Comparison of ENCODE assay signal across 1 cellular context in the genomic region with DNA sequence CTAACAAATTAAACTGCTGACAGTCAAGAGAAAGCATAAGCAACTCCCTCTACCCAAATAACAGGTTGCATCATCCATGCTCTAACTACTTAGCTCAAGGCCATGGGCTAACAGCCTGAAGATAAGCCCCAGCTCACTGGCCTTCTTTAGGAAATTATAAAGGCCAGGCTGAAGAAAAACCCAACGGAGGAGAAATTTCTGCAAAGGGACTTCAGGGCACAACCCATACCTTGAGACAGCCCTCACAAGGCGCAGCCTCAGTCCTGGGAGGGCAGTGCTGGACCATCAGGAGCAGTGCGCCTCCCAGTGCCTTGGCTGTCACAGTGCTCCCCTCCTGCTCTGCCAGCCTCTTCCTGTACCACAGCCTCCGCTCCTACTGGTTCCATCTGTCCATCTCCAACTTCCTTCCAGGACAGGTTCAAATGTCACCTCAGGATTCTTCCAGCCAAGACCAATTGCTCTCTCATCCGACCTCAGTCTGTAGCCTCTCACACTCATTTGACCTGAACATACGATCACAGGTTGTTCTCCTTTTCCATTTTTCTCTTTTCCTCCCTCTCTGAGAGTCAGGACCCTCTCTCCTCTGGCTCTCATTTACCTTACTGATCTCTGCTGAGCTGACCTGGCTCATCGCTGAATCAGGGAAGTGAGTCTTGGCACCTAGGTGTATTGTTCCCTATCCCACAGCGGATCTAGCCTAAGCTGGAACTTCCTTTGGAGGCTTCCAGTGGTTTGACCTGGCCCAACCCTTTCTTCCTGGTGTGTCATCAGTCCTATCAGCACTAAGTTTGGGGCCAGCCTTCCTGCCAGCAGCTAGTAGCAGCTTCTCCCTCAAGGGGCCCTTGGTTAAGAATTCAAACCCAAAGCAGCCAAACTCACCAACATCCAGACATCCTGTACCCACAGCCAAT.
TF ChIP-seq lines count a peak whose summit lies in the region.

No MANE protein-coding gene starts in this region.

TF ChIP-seq in HepG2, 621 proteins besides CTCF, POLR2A, EP300 and RAD21 (continued from another document and continues in another):
- TF ChIP-seq FOXM1 (CRISPR knock-in tag; IDR thresholded peaks at IDR 0.05), result no peak
- peak; percentile 62; the same call in 1 of the 2 replicates for TF ChIP-seq ZNF747 (CRISPR knock-in tag; IDR thresholded peaks at IDR 0.05; ENCODE audit: borderline replicate concordance)
- TF ChIP-seq ARNTL (CRISPR knock-in tag; IDR thresholded peaks at IDR 0.05), result no peak
- no peak for TF ChIP-seq KLF15 (CRISPR knock-in tag; IDR thresholded peaks at IDR 0.05; ENCODE audit: borderline replicate concordance)
- TF ChIP-seq ZSCAN31 (CRISPR knock-in tag; IDR thresholded peaks at IDR 0.05; ENCODE audit: low read depth), result peak; percentile 42; the same call in 1 of the 2 replicates
- TF ChIP-seq, protein P1, sequence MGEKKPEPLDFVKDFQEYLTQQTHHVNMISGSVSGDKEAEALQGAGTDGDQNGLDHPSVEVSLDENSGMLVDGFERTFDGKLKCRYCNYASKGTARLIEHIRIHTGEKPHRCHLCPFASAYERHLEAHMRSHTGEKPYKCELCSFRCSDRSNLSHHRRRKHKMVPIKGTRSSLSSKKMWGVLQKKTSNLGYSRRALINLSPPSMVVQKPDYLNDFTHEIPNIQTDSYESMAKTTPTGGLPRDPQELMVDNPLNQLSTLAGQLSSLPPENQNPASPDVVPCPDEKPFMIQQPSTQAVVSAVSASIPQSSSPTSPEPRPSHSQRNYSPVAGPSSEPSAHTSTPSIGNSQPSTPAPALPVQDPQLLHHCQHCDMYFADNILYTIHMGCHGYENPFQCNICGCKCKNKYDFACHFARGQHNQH (CRISPR knock-in tag; IDR thresholded peaks at IDR 0.05), result peak; percentile 34; the same call in 1 of the 2 replicates
- no peak for TF ChIP-seq ZEB1 (IDR thresholded peaks at IDR 0.05; ENCODE audit: insufficient replicate concordance, low read depth)
- TF ChIP-seq GZF1 (CRISPR knock-in tag; IDR thresholded peaks at IDR 0.05), result 0 out of 2 replicates have a peak, but pooled peaks have one; percentile 7
- TF ChIP-seq ONECUT2 (CRISPR knock-in tag; IDR thresholded peaks at IDR 0.05), result no peak
- TF ChIP-seq ZNF891 (CRISPR knock-in tag; IDR thresholded peaks at IDR 0.05), result peak; percentile 70; the same call in 1 of the 2 replicates
- TF ChIP-seq, protein P2, sequence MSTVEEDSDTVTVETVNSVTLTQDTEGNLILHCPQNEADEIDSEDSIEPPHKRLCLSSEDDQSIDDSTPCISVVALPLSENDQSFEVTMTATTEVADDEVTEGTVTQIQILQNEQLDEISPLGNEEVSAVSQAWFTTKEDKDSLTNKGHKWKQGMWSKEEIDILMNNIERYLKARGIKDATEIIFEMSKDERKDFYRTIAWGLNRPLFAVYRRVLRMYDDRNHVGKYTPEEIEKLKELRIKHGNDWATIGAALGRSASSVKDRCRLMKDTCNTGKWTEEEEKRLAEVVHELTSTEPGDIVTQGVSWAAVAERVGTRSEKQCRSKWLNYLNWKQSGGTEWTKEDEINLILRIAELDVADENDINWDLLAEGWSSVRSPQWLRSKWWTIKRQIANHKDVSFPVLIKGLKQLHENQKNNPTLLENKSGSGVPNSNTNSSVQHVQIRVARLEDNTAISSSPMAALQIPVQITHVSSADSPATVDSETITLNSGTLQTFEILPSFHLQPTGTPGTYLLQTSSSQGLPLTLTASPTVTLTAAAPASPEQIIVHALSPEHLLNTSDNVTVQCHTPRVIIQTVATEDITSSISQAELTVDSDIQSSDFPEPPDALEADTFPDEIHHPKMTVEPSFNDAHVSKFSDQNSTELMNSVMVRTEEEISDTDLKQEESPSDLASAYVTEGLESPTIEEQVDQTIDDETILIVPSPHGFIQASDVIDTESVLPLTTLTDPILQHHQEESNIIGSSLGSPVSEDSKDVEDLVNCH (CRISPR knock-in tag; IDR thresholded peaks at IDR 0.05), result no peak
- TF ChIP-seq, protein P3, sequence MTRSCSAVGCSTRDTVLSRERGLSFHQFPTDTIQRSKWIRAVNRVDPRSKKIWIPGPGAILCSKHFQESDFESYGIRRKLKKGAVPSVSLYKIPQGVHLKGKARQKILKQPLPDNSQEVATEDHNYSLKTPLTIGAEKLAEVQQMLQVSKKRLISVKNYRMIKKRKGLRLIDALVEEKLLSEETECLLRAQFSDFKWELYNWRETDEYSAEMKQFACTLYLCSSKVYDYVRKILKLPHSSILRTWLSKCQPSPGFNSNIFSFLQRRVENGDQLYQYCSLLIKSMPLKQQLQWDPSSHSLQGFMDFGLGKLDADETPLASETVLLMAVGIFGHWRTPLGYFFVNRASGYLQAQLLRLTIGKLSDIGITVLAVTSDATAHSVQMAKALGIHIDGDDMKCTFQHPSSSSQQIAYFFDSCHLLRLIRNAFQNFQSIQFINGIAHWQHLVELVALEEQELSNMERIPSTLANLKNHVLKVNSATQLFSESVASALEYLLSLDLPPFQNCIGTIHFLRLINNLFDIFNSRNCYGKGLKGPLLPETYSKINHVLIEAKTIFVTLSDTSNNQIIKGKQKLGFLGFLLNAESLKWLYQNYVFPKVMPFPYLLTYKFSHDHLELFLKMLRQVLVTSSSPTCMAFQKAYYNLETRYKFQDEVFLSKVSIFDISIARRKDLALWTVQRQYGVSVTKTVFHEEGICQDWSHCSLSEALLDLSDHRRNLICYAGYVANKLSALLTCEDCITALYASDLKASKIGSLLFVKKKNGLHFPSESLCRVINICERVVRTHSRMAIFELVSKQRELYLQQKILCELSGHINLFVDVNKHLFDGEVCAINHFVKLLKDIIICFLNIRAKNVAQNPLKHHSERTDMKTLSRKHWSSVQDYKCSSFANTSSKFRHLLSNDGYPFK (CRISPR knock-in tag; IDR thresholded peaks at IDR 0.05; ENCODE audit: borderline replicate concordance), result 0 out of 2 replicates have a peak, but pooled peaks have one; percentile 42
- TF ChIP-seq GABPA (IDR thresholded peaks at IDR 0.05; ENCODE audit: low read depth, low read length), result no peak
- peak; percentile 38; the same call in 1 of the 2 replicates for TF ChIP-seq GABPA (CRISPR knock-in tag; IDR thresholded peaks at IDR 0.05; ENCODE audit: low read depth)
- TF ChIP-seq HIVEP1 (CRISPR knock-in tag; IDR thresholded peaks at IDR 0.05), result 0 out of 2 replicates have a peak, but pooled peaks have one; percentile 23
- TF ChIP-seq, protein P4, sequence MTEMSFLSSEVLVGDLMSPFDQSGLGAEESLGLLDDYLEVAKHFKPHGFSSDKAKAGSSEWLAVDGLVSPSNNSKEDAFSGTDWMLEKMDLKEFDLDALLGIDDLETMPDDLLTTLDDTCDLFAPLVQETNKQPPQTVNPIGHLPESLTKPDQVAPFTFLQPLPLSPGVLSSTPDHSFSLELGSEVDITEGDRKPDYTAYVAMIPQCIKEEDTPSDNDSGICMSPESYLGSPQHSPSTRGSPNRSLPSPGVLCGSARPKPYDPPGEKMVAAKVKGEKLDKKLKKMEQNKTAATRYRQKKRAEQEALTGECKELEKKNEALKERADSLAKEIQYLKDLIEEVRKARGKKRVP (CRISPR knock-in tag; IDR thresholded peaks at IDR 0.05), result peak; percentile 79 to 98
- 0 out of 2 replicates have a peak, but pooled peaks have one; percentile 15 for TF ChIP-seq GFI1 (CRISPR knock-in tag; IDR thresholded peaks at IDR 0.05; ENCODE audit: borderline replicate concordance)
- TF ChIP-seq, protein P5, sequence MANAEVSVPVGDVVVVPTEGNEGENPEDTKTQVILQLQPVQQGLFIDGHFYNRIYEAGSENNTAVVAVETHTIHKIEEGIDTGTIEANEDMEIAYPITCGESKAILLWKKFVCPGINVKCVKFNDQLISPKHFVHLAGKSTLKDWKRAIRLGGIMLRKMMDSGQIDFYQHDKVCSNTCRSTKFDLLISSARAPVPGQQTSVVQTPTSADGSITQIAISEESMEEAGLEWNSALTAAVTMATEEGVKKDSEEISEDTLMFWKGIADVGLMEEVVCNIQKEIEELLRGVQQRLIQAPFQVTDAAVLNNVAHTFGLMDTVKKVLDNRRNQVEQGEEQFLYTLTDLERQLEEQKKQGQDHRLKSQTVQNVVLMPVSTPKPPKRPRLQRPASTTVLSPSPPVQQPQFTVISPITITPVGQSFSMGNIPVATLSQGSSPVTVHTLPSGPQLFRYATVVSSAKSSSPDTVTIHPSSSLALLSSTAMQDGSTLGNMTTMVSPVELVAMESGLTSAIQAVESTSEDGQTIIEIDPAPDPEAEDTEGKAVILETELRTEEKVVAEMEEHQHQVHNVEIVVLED (CRISPR knock-in tag; IDR thresholded peaks at IDR 0.05; ENCODE audit: borderline replicate concordance), result 0 out of 2 replicates have a peak, but pooled peaks have one; percentile 24
- TF ChIP-seq, protein P6, sequence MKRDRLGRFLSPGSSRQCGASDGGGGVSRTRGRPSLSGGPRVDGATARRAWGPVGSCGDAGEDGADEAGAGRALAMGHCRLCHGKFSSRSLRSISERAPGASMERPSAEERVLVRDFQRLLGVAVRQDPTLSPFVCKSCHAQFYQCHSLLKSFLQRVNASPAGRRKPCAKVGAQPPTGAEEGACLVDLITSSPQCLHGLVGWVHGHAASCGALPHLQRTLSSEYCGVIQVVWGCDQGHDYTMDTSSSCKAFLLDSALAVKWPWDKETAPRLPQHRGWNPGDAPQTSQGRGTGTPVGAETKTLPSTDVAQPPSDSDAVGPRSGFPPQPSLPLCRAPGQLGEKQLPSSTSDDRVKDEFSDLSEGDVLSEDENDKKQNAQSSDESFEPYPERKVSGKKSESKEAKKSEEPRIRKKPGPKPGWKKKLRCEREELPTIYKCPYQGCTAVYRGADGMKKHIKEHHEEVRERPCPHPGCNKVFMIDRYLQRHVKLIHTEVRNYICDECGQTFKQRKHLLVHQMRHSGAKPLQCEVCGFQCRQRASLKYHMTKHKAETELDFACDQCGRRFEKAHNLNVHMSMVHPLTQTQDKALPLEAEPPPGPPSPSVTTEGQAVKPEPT (CRISPR knock-in tag; IDR thresholded peaks at IDR 0.05; ENCODE audit: low read depth), result peak; percentile 67; the same call in 1 of the 2 replicates
- TF ChIP-seq, protein P7, sequence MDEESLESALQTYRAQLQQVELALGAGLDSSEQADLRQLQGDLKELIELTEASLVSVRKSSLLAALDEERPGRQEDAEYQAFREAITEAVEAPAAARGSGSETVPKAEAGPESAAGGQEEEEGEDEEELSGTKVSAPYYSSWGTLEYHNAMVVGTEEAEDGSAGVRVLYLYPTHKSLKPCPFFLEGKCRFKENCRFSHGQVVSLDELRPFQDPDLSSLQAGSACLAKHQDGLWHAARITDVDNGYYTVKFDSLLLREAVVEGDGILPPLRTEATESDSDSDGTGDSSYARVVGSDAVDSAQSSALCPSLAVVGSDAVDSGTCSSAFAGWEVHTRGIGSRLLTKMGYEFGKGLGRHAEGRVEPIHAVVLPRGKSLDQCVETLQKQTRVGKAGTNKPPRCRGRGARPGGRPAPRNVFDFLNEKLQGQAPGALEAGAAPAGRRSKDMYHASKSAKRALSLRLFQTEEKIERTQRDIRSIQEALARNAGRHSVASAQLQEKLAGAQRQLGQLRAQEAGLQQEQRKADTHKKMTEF (CRISPR knock-in tag; IDR thresholded peaks at IDR 0.05), result peak; percentile 50
- no peak for TF ChIP-seq ZFAT (CRISPR knock-in tag; conservative IDR thresholded peaks at IDR 0.05)
- TF ChIP-seq WIZ (CRISPR knock-in tag; IDR thresholded peaks at IDR 0.05), result 0 out of 2 replicates have a peak, but pooled peaks have one; percentile 44
- TF ChIP-seq, protein P8, sequence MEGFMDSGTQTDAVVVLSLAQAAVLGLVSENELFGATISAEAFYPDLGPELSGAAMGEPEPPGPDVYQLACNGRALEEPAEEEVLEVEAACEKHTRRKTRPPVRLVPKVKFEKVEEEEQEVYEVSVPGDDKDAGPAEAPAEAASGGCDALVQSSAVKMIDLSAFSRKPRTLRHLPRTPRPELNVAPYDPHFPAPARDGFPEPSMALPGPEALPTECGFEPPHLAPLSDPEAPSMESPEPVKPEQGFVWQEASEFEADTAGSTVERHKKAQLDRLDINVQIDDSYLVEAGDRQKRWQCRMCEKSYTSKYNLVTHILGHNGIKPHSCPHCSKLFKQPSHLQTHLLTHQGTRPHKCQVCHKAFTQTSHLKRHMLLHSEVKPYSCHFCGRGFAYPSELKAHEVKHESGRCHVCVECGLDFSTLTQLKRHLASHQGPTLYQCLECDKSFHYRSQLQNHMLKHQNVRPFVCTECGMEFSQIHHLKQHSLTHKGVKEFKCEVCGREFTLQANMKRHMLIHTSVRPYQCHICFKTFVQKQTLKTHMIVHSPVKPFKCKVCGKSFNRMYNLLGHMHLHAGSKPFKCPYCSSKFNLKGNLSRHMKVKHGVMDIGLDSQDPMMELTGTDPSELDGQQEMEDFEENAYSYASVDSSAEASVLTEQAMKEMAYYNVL (CRISPR knock-in tag; IDR thresholded peaks at IDR 0.05; ENCODE audit: borderline replicate concordance), result peak; percentile 84; the same call in 1 of the 2 replicates
- TF ChIP-seq, protein P9, sequence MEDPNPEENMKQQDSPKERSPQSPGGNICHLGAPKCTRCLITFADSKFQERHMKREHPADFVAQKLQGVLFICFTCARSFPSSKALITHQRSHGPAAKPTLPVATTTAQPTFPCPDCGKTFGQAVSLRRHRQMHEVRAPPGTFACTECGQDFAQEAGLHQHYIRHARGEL (CRISPR knock-in tag; IDR thresholded peaks at IDR 0.05), result 0 out of 2 replicates have a peak, but pooled peaks have one; percentile 13
- no peak for TF ChIP-seq ZNF841 (CRISPR knock-in tag; IDR thresholded peaks at IDR 0.05; ENCODE audit: borderline replicate concordance)
- TF ChIP-seq SOX6 (IDR thresholded peaks at IDR 0.05), result no peak
- TF ChIP-seq SOX6 (CRISPR knock-in tag; IDR thresholded peaks at IDR 0.05), result peak; percentile 61; the same call in 1 of the 2 replicates
- TF ChIP-seq IKZF1 (IDR thresholded peaks at IDR 0.05), result no peak
- TF ChIP-seq MTF2 (CRISPR knock-in tag; IDR thresholded peaks at IDR 0.05; ENCODE audit: borderline replicate concordance), result no peak
- TF ChIP-seq ZNF44 (CRISPR knock-in tag; IDR thresholded peaks at IDR 0.05), result 0 out of 2 replicates have a peak, but pooled peaks have one; percentile 53
- peak; percentile 75; the same call in 1 of the 2 replicates for TF ChIP-seq ZNF772 (CRISPR knock-in tag; IDR thresholded peaks at IDR 0.05)
- 0 out of 2 replicates have a peak, but pooled peaks have one; percentile 65 for TF ChIP-seq ZNF543 (CRISPR knock-in tag; IDR thresholded peaks at IDR 0.05)
- TF ChIP-seq, protein P10, sequence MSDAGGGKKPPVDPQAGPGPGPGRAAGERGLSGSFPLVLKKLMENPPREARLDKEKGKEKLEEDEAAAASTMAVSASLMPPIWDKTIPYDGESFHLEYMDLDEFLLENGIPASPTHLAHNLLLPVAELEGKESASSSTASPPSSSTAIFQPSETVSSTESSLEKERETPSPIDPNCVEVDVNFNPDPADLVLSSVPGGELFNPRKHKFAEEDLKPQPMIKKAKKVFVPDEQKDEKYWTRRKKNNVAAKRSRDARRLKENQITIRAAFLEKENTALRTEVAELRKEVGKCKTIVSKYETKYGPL (CRISPR knock-in tag; IDR thresholded peaks at IDR 0.05), result no peak
- TF ChIP-seq KMT2A (CRISPR knock-in tag; IDR thresholded peaks at IDR 0.05), result peak; percentile 32; the same call in 1 of the 2 replicates
- TF ChIP-seq, protein P11, sequence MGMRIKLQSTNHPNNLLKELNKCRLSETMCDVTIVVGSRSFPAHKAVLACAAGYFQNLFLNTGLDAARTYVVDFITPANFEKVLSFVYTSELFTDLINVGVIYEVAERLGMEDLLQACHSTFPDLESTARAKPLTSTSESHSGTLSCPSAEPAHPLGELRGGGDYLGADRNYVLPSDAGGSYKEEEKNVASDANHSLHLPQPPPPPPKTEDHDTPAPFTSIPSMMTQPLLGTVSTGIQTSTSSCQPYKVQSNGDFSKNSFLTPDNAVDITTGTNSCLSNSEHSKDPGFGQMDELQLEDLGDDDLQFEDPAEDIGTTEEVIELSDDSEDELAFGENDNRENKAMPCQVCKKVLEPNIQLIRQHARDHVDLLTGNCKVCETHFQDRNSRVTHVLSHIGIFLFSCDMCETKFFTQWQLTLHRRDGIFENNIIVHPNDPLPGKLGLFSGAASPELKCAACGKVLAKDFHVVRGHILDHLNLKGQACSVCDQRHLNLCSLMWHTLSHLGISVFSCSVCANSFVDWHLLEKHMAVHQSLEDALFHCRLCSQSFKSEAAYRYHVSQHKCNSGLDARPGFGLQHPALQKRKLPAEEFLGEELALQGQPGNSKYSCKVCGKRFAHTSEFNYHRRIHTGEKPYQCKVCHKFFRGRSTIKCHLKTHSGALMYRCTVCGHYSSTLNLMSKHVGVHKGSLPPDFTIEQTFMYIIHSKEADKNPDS (CRISPR knock-in tag; IDR thresholded peaks at IDR 0.05), result no peak
- TF ChIP-seq NAIF1 (CRISPR knock-in tag; IDR thresholded peaks at IDR 0.05; ENCODE audit: borderline replicate concordance), result peak; percentile 48; the same call in 1 of the 2 replicates
